ENCODE assay signal across 8 cellular contexts in the genomic region with DNA sequence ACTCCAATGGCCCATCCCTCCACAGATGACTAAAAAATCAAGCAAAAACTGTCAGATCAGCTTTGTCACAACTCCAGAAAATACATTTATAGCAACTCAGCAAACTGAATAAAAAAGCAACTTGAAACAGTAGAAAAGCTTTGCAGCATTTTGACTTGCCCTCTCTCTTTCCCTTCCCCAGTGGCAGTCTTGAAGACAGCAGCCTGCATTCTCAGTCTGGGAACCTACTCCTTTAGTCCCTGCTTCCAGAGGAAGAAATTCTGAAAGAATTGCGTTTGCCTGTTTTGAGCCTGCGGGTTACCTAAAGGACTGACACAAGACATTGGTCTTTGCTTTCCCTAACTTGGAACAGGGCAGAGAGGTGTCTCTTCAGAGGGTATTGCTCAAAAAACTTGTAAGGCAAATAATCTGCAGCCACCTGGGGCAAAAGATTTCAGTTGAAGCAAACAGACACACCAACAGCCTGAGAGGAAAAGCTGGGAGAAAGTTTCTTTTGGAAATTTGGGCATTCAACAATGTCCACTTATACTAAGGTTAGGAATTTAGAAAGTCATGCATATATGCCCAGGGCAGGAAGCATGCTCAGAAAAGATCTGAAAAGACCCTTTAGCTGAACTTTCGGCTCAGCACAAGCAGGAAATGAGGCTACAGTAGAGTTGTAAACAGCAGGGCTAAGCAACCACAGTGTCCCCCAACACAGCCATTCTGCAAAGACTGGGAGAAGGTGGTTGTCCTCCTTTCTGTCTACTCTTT. TPM values are rescaled to one million over a fixed set of nuclear protein-coding genes. Genes with fewer than 3 reads are reported as not detected.
DNase-seq lines count a peak whose midpoint lies in the region; ATAC-seq, FAIRE-seq and TF ChIP-seq lines count a peak whose summit lies in the region.
"Had no signal": no experiment of that assay in that cellular context is flagged by ENCODE, and none has a peak within 500 bp of the region (broad histone marks: within the 10 kb centered on the region; RNA-seq: fewer than 3 reads in every experiment).

No MANE protein-coding gene starts in this region.

- H3K4me1 Mint-ChIP-seq in progenitor cell of endocrine pancreas (ENCODE audit: low read depth): no peaks in the 10 kb centered on the region

- ATAC-seq in GM19463 (IDR thresholded peaks at IDR 0.05; ENCODE audit: unreplicated experiment): peak; percentile 42
- ATAC-seq in HG03571 (IDR thresholded peaks at IDR 0.05; ENCODE audit: unreplicated experiment): peak; percentile 57

- H3K27me3 Mint-ChIP-seq in progenitor cell of endocrine pancreas: no peaks in the 10 kb centered on the region

- no peaks in the 10 kb centered on the region for H3K4me1 ChIP-seq in small intestine (ENCODE audit: control insufficient read depth in 2 of 2, insufficient read depth in 1 of 2, low read depth in 1 of 2, low read length in 1 of 2)

- no peak overlapping the region for H3K4me3 ChIP-seq in small intestine (ENCODE audit: low read depth in 1 of 2, low read length in 2 of 2)

- CTCF ChIA-PET in RWPE1 (lab: Yijun Ruan, JAX): no interaction called here

- peaks cover 9% of the 10 kb centered on the region for H3K9me3 Mint-ChIP-seq in progenitor cell of endocrine pancreas (ENCODE audit: low read depth)

- no peak for TF ChIP-seq CTCF in RWPE1 (conservative IDR thresholded peaks at IDR 0.05; ENCODE audit: low read depth)
- no peak for TF ChIP-seq CTCF in progenitor cell of endocrine pancreas (IDR thresholded peaks at IDR 0.05; ENCODE audit: unreplicated experiment)

- H3K27ac ChIP-seq in small intestine (ENCODE audit: low read depth in 1 of 2, low read length in 1 of 2) (peak overlapping the region; percentile 9 to 59), RWPE1 (no peak overlapping the region)
- H3K27ac ChIP-seq: neutrophil had no signal

- H3K9me3 ChIP-seq in small intestine (ENCODE audit: control insufficient read depth, low read depth): no peaks in the 10 kb centered on the region
- H3K9me3 ChIP-seq: neutrophil had no signal

- no peak for FAIRE-seq in small intestine (lab: Jason Lieb, UNC)

- POLR2A ChIA-PET in RWPE1 (lab: Yijun Ruan, JAX; ENCODE audit: low non-redundant PET): interaction anchor here (1.0 kb wide), 1 partner anchor 16 kb away, joined by 4 read pairs; no protein-coding TSS in a partner anchor

- peak; percentile 41 for DNase-seq in dermis blood vessel endothelial cell
- peak; percentile 27 for DNase-seq in small intestine
- no peak for DNase-seq in NCI-H2107 (lab: John Stamatoyannopoulos, UW)
- DNase-seq in RWPE1 (ENCODE audit: low spot score): no peak
- no peak for DNase-seq in progenitor cell of endocrine pancreas (ENCODE audit: low spot score, unreplicated experiment)

- H3K27ac Mint-ChIP-seq in progenitor cell of endocrine pancreas: no peak overlapping the region

- no peaks in the 10 kb centered on the region for H3K36me3 ChIP-seq in small intestine (ENCODE audit: control insufficient read depth in 2 of 2, insufficient read depth in 2 of 2, low read length in 2 of 2)

- WGBS in small intestine, 3 donors: 58 to 74% (median 65%) methylated on average over 3 of the region's 3 CpGs

- no peaks in the 10 kb centered on the region for H3K27me3 ChIP-seq in small intestine (ENCODE audit: control insufficient read depth in 2 of 2, insufficient read depth in 2 of 2, low read length in 2 of 2)
- H3K27me3 ChIP-seq: neutrophil had no signal

- H3K4me3 Mint-ChIP-seq in progenitor cell of endocrine pancreas (ENCODE audit: low read depth): no peak overlapping the region

- peaks cover 11% of the 10 kb centered on the region for H3K36me3 Mint-ChIP-seq in progenitor cell of endocrine pancreas (ENCODE audit: insufficient read depth)

RNA-seq across cellular contexts. Expression of a gene that starts 15.2 kb away (rescaled TPM):
- total RNA-seq in dermis blood vessel endothelial cell (29.2 and 31.1 TPM in 2 replicates), progenitor cell of endocrine pancreas (52.6 and 60.9 TPM in 2 replicates)
- 10 to 100 TPM; 57.2 to 92.7 (median 79.4) TPM for polyA plus RNA-seq in small intestine

RNA-seq across cellular contexts. Expression of a gene that starts 19.4 kb away (rescaled TPM):
- 8.0 and 12.8 TPM in 2 replicates for total RNA-seq in dermis blood vessel endothelial cell
- polyA plus RNA-seq in small intestine: 1 to 10 TPM in 2 of 3 donors, under 1 TPM in 1; 0.54 to 4.6 (median 1.3) TPM
- total RNA-seq in progenitor cell of endocrine pancreas: 5.3 and 5.7 TPM in 2 replicates

RNA-seq across cellular contexts. Expression of a gene that starts 51.2 kb away (rescaled TPM):
- total RNA-seq in dermis blood vessel endothelial cell (7.3 and 9.0 TPM in 2 replicates), progenitor cell of endocrine pancreas (15.5 and 17.7 TPM in 2 replicates)
- polyA plus RNA-seq in small intestine: 1 to 10 TPM; 1.1 to 7.9 (median 4.1) TPM

Comparison
In these comparisons a context has a peak if more than half of its experiments do, and no peak if none do; other contexts are left out.
1. DNase-seq: peak in dermis blood vessel endothelial cell (single experiment) and small intestine (single experiment); none in NCI-H2107 (single experiment), RWPE1 (single experiment) and progenitor cell of endocrine pancreas (single experiment).